Comparison of ENCODE assay signal across 10 cellular contexts in the genomic region with DNA sequence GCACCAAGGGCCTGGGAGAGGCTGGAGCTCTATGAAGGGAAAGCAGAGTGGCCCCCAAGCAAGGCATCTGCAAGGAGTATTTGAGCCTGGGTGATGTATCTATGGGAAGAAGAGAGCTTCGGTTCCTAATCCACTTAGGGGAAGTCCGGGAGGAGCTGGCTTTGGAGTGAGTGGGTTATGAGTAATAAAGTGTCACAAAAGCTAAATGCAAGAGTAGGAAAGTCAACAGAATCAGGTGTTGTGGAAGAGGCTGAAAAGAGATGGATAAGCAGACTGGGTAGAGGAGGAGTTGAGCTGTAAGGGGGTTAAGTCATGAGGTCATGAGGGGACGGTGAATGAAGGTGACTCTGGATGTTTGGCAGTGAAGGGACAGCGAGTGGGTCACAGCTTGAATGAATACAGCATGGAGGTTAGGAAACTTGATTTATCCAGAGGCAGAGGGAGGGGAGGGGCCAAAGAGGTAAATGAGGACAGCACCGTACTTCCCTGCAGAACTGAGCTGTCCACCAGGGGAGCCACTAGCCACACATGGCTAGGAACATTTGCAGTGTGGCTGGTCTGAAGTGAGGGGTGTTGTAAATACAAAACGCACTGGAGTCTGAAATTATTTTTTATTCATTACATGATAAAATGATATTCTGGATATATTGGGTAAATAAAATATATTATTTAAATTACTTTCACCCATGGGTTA.
DNase-seq lines count a peak whose midpoint lies in the region; ATAC-seq and TF ChIP-seq lines count a peak whose summit lies in the region.
"Had no signal": no experiment of that assay in that cellular context is flagged by ENCODE, and none has a peak within 500 bp of the region (broad histone marks: within the 10 kb centered on the region; RNA-seq: fewer than 3 reads in every experiment).

No MANE protein-coding gene starts in this region.

- H3K27ac Mint-ChIP-seq in endodermal cell = peak overlapping the region; percentile 23

- no peaks in the 10 kb centered on the region for H3K4me1 Mint-ChIP-seq in endodermal cell

- no peak for ATAC-seq in GM18870 (IDR thresholded peaks at IDR 0.05; ENCODE audit: unreplicated experiment)
- ATAC-seq: T-helper 17 cell had no signal

- no peak overlapping the region for H3K9ac ChIP-seq in endodermal cell (ENCODE audit: extremely low read depth, low read length, poor library complexity, severe bottlenecking)

- H3K27ac ChIP-seq in endodermal cell (ENCODE audit: low read depth, low read length) (no peak overlapping the region), osteoblast (ENCODE audit: low read depth, low read length) (no peak overlapping the region)

- H3K9me3 ChIP-seq in endodermal cell (ENCODE audit: control insufficient read depth, low read length) = peaks cover 6% of the 10 kb centered on the region
- peaks cover 4% of the 10 kb centered on the region for H3K9me3 ChIP-seq in osteoblast (ENCODE audit: low read depth, low read length)

- peaks cover 11% of the 10 kb centered on the region for H3K27me3 Mint-ChIP-seq in endodermal cell (ENCODE audit: insufficient read depth)

- no peak overlapping the region for H2AFZ ChIP-seq in osteoblast (ENCODE audit: low read length)

- H3K4me2 ChIP-seq in osteoblast (ENCODE audit: insufficient read depth, low read length) = no peak overlapping the region

- no peaks in the 10 kb centered on the region for H3K4me1 ChIP-seq in endodermal cell (ENCODE audit: control insufficient read depth, insufficient read depth, low read length)
- no peaks in the 10 kb centered on the region for H3K4me1 ChIP-seq in osteoblast (ENCODE audit: insufficient read depth, low read length)

- peak; percentile 87 for TF ChIP-seq CTCF in endodermal cell (conservative IDR thresholded peaks at IDR 0.05)
- peak; percentile 56 for TF ChIP-seq CTCF in osteoblast (IDR thresholded peaks at IDR 0.05; ENCODE audit: extremely low read depth, low read depth, low read length)

- peaks cover 6% of the 10 kb centered on the region for H3K9me3 Mint-ChIP-seq in endodermal cell

- H3K36me3 ChIP-seq in endodermal cell (ENCODE audit: control insufficient read depth, insufficient read depth, low read length) = no peaks in the 10 kb centered on the region
- no peaks in the 10 kb centered on the region for H3K36me3 ChIP-seq in osteoblast (ENCODE audit: insufficient read depth, low read length)

- H3K79me2 ChIP-seq in osteoblast (ENCODE audit: insufficient read depth, low read length) = no peaks in the 10 kb centered on the region

- H3K36me3 Mint-ChIP-seq in endodermal cell (ENCODE audit: low read depth) = no peaks in the 10 kb centered on the region

- peak; percentile 58 for DNase-seq in ELF-1 (ENCODE audit: low read depth, low spot score)
- DNase-seq in NCI-H2029 treated with DMSO at 0.1 percent for 48 hours (lab: John Stamatoyannopoulos, UW) = peak; percentile 16
- DNase-seq in endodermal cell = peak; percentile 88
- no peak for DNase-seq in osteoblast (ENCODE audit: insufficient read length, low spot score, missing footprints)
- DNase-seq in AG08396 (ENCODE audit: low spot score) = no peak
- DNase-seq in ureter (ENCODE audit: low spot score) = no peak
- no peak for DNase-seq in activated effector memory CD4-positive, alpha-beta T cell treated with anti-CD3 and anti-CD28 coated beads, Interleukin-2, amount 50 U/mL, for 16 hours
- DNase-seq: effector CD8-positive, alpha-beta T cell; T-helper 17 cell had no signal

- no peaks in the 10 kb centered on the region for H4K20me1 ChIP-seq in osteoblast (ENCODE audit: insufficient read depth, low read length)

- H3K27me3 ChIP-seq in endodermal cell (ENCODE audit: control insufficient read depth, insufficient read depth, low read length, poor library complexity, severe bottlenecking) (no peaks in the 10 kb centered on the region), osteoblast (ENCODE audit: insufficient read depth, low read length) (peaks cover 45% of the 10 kb centered on the region)

- no peak overlapping the region for H3K4me3 Mint-ChIP-seq in endodermal cell
- H3K4me3 Mint-ChIP-seq: T-helper 17 cell had no signal

- WGBS in endodermal cell (ENCODE audit: insufficient coverage in 1 of 2, insufficient read length in 1 of 2), 2 experiments = 40 to 61% methylated on average over 5 of the region's 6 CpGs

- H3K4me3 ChIP-seq in endodermal cell (ENCODE audit: low read length) (no peak overlapping the region), osteoblast (ENCODE audit: insufficient read depth, low read length) (no peak overlapping the region)

Comparison
In these comparisons a context has a peak if more than half of its experiments do, and no peak if none do; other contexts are left out.
1. DNase-seq: peak in ELF-1 (single experiment), NCI-H2029 treated with DMSO at 0.1 percent for 48 hours (single experiment) and endodermal cell (single experiment); none in osteoblast (single experiment), AG08396 (single experiment), ureter (single experiment) and activated effector memory CD4-positive, alpha-beta T cell treated with anti-CD3 and anti-CD28 coated beads, Interleukin-2, amount 50 U/mL, for 16 hours (single experiment).